Comparison of ENCODE assay signal across 21 cellular contexts in the genomic region with DNA sequence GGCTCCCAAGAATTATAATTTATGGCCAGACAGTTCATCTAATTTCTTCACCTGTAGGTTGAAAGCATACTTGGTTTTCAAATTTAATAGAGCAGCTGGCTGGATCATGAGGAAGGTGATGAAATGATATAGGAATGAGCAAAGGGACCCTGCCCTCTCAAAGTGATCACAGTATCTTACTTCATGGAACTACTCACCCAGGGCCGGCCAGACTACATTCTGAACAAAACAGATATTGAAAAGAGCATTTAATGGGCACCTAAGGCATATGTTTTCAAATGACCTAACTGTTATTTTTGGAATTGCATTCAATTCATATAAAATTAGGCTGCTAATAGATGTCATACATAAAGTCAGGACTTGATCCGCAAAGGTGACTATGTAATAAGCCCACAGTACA.
"Had no signal": no experiment of that assay in that cellular context is flagged by ENCODE, and none has a peak within 500 bp of the region (broad histone marks: within the 10 kb centered on the region; RNA-seq: fewer than 3 reads in every experiment).

No MANE protein-coding gene starts in this region.

- H3K4me1 Mint-ChIP-seq: activated CD4-positive, alpha-beta memory T cell treated with anti-CD3 and anti-CD28 coated beads, Interleukin-2, amount 10 ng/mL, durations not matched to agents 7 days and 5 days; activated naive CD8-positive, alpha-beta T cell treated with anti-CD3 and anti-CD28 coated beads, Interleukin-2, amount 10 ng/mL, durations not matched to agents 7 days and 5 days had no signal

- ATAC-seq: activated T-cell treated with anti-CD3 and anti-CD28 coated beads, Interleukin-2, amount 50 U/mL, for 72 hours; naive thymus-derived CD8-positive, alpha-beta T cell; sciatic nerve had no signal

- H3K27ac ChIP-seq: stomach, VCaP had no signal

- DNase-seq: activated CD4-positive, alpha-beta memory T cell treated with anti-CD3 and anti-CD28 coated beads, Interleukin-2, amount 10 ng/mL, durations not matched to agents 7 days and 5 days; activated gamma-delta T cell treated with Interleukin-2 at 50 U/mL for 16 hours; activated naive CD8-positive, alpha-beta T cell treated with anti-CD3 and anti-CD28 coated beads, Interleukin-2, amount 10 ng/mL, durations not matched to agents 7 days and 5 days; activated T-cell treated with anti-CD3 and anti-CD28 coated beads, Interleukin-2, amount 50 U/mL, for 72 hours; aorta; caudate nucleus; cortex of kidney; effector memory CD4-positive, alpha-beta T cell; erythroblast; hypothalamus; naive thymus-derived CD8-positive, alpha-beta T cell; nucleus accumbens; stimulated activated CD4-positive, alpha-beta T cell treated with anti-CD3 and anti-CD28 coated beads, Interleukin-4, amount 100 ng/mL, for 1 hour; stimulated activated CD8-positive, alpha-beta memory T cell treated with anti-CD3 and anti-CD28 coated beads, Interleukin-4, amount 100 ng/mL, for 48 hours; stomach; T-helper 9 cell; uterus had no signal

- H3K36me3 Mint-ChIP-seq: activated naive CD8-positive, alpha-beta T cell treated with anti-CD3 and anti-CD28 coated beads, Interleukin-2, amount 10 ng/mL, durations not matched to agents 7 days and 5 days had no signal

- H3K4me3 Mint-ChIP-seq: activated CD4-positive, alpha-beta memory T cell treated with anti-CD3 and anti-CD28 coated beads, Interleukin-2, amount 10 ng/mL, durations not matched to agents 7 days and 5 days; activated naive CD8-positive, alpha-beta T cell treated with anti-CD3 and anti-CD28 coated beads, Interleukin-2, amount 10 ng/mL, durations not matched to agents 7 days and 5 days; activated T-cell treated with anti-CD3 and anti-CD28 coated beads, Interleukin-2, amount 50 U/mL, for 72 hours; naive thymus-derived CD8-positive, alpha-beta T cell had no signal

- H3K27ac Mint-ChIP-seq: activated CD4-positive, alpha-beta memory T cell treated with anti-CD3 and anti-CD28 coated beads, Interleukin-2, amount 10 ng/mL, durations not matched to agents 7 days and 5 days; activated naive CD8-positive, alpha-beta T cell treated with anti-CD3 and anti-CD28 coated beads, Interleukin-2, amount 10 ng/mL, durations not matched to agents 7 days and 5 days; activated T-cell treated with anti-CD3 and anti-CD28 coated beads, Interleukin-2, amount 50 U/mL, for 72 hours; progenitor cell of endocrine pancreas had no signal

- H3K4me3 ChIP-seq: lung, stomach, uterus had no signal

- H3K9me3 Mint-ChIP-seq: activated CD4-positive, alpha-beta memory T cell treated with anti-CD3 and anti-CD28 coated beads, Interleukin-2, amount 10 ng/mL, durations not matched to agents 7 days and 5 days; activated naive CD8-positive, alpha-beta T cell treated with anti-CD3 and anti-CD28 coated beads, Interleukin-2, amount 10 ng/mL, durations not matched to agents 7 days and 5 days; activated T-cell treated with anti-CD3 and anti-CD28 coated beads, Interleukin-2, amount 50 U/mL, for 72 hours; naive thymus-derived CD8-positive, alpha-beta T cell had no signal

- H3K36me3 ChIP-seq: uterus had no signal

- H3K27me3 ChIP-seq: stomach, uterus had no signal

- H3K9me3 ChIP-seq: stomach, uterus had no signal
